ENCODE assay signal across 13 cellular contexts in the genomic region with DNA sequence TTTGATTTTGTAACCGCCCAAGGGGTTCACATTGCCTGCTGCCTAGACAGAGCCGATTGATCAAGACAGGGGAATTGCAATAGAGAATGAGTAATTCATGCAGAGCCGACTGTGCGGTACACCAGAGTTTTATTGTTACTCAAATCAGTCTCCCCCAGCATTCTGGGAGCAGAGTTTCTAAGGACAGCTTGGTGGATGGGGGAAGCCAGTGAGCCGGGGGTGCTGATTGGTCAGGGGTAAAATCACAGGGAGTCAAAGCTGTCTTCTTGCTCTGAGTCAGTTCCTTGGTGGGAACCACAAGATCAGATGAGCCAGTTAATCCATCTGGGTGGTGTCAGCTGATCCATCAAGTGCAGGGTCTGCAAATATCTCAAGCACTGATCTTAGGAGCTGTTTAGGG.
A peak's percentile ranks its signal among the peaks of the same experiment; 100 is the strongest.
DNase-seq lines count a peak whose midpoint lies in the region; ATAC-seq, FAIRE-seq and TF ChIP-seq lines count a peak whose summit lies in the region.
"Had no signal": no experiment of that assay in that cellular context is flagged by ENCODE, and none has a peak within 500 bp of the region (broad histone marks: within the 10 kb centered on the region; RNA-seq: fewer than 3 reads in every experiment).

No MANE protein-coding gene starts in this region.

- no TSS peak for BruUV-seq in HepG2 (replicated peaks; lab: Mats Ljungman, UMichigan)

- H3K79me2 ChIP-seq in HepG2 (ENCODE audit: insufficient read depth, low read length), result no peaks in the 10 kb centered on the region

- H3K9me3 ChIP-seq in endodermal cell (ENCODE audit: control insufficient read depth, low read length) (peaks cover 16% of the 10 kb centered on the region), kidney (ENCODE audit: control insufficient read depth in 1 of 2, low read length in 2 of 2) (no peaks in the 10 kb centered on the region), adrenal gland (replicated peaks in 1 of 3) (no peaks in the 10 kb centered on the region), HepG2 (ENCODE audit: low read length) (no peaks in the 10 kb centered on the region)

- peaks cover 6% of the 10 kb centered on the region for H3K4me1 Mint-ChIP-seq in activated CD4-positive, alpha-beta T cell treated with anti-CD3 and anti-CD28 coated beads, Interleukin-2, amount 10 ng/mL, durations not matched to agents 24 days and 14 days
- H3K4me1 Mint-ChIP-seq in endodermal cell, result peaks cover 13% of the 10 kb centered on the region
- H3K4me1 Mint-ChIP-seq: neural crest cell had no signal

- POLR2A ChIA-PET in HepG2 (lab: Yijun Ruan, JAX), result no interaction called here

- no peak overlapping the region for H3K27ac Mint-ChIP-seq in activated CD4-positive, alpha-beta T cell treated with anti-CD3 and anti-CD28 coated beads, Interleukin-2, amount 10 ng/mL, durations not matched to agents 24 days and 14 days
- peak overlapping the region; percentile 96 for H3K27ac Mint-ChIP-seq in endodermal cell

- no peak overlapping the region for H3K4me2 ChIP-seq in HepG2 (ENCODE audit: low read depth, low read length)
- H3K4me2 ChIP-seq: A549 had no signal

- TF ChIP-seq CTCF in endodermal cell (conservative IDR thresholded peaks at IDR 0.05) (no peak), kidney (IDR thresholded peaks at IDR 0.05; ENCODE audit: borderline replicate concordance, extremely low read depth, insufficient read depth) (no peak), adrenal gland (IDR thresholded peaks at IDR 0.05) (no peak), HepG2 (CRISPR knock-in tag; IDR thresholded peaks at IDR 0.05) (no peak)

- TF ChIP-seq EP300 in HepG2 (IDR thresholded peaks at IDR 0.05; ENCODE audit: low read depth in 2 of 2, low read length in 2 of 2) (no peak), HepG2 (CRISPR knock-in tag; IDR thresholded peaks at IDR 0.05; ENCODE audit: borderline replicate concordance) (no peak)

- no peak for ATAC-seq in HepG2
- ATAC-seq: A549 had no signal

- H3K4me3 Mint-ChIP-seq in activated CD4-positive, alpha-beta T cell treated with anti-CD3 and anti-CD28 coated beads, Interleukin-2, amount 10 ng/mL, durations not matched to agents 24 days and 14 days, result no peak overlapping the region
- H3K4me3 Mint-ChIP-seq in endodermal cell, result peak overlapping the region; percentile 22
- H3K4me3 Mint-ChIP-seq: neural crest cell had no signal

- peaks cover 2% of the 10 kb centered on the region for H3K27me3 Mint-ChIP-seq in activated CD4-positive, alpha-beta T cell treated with anti-CD3 and anti-CD28 coated beads, Interleukin-2, amount 10 ng/mL, durations not matched to agents 24 days and 14 days
- H3K27me3 Mint-ChIP-seq in endodermal cell (ENCODE audit: insufficient read depth), result no peaks in the 10 kb centered on the region

- WGBS in endodermal cell (ENCODE audit: insufficient coverage in 1 of 2, insufficient read length in 1 of 2), 2 experiments, result 71 to 79% methylated on average over 4 to 5 of the region's 5 CpGs
- 81 to 95% (median 91%) methylated on average over 5 of the region's 5 CpGs for WGBS in adrenal gland, 4 donors
- WGBS in HepG2 (ENCODE audit: low lambda C conversion rate), result 44% methylated on average over 5 of the region's 5 CpGs

- H3K36me3 Mint-ChIP-seq in activated CD4-positive, alpha-beta T cell treated with anti-CD3 and anti-CD28 coated beads, Interleukin-2, amount 10 ng/mL, durations not matched to agents 24 days and 14 days (ENCODE audit: low read depth), result peaks cover 3% of the 10 kb centered on the region
- no peaks in the 10 kb centered on the region for H3K36me3 Mint-ChIP-seq in endodermal cell (ENCODE audit: low read depth)

- in situ Hi-C loops in HepG2 (cut with HindIII; ENCODE audit: extremely low pct_ligation_motif_present, low pct_unique_long_range_greater_than_20kb), result no loop called here

- no peaks in the 10 kb centered on the region for H3K36me3 ChIP-seq in endodermal cell (ENCODE audit: control insufficient read depth, insufficient read depth, low read length)
- H3K36me3 ChIP-seq in kidney (ENCODE audit: control insufficient read depth in 1 of 2, insufficient read depth in 2 of 2, low read length in 2 of 2), result no peaks in the 10 kb centered on the region
- H3K36me3 ChIP-seq in adrenal gland (replicated peaks in 1 of 2), result no peaks in the 10 kb centered on the region
- no peaks in the 10 kb centered on the region for H3K36me3 ChIP-seq in HepG2 (replicated peaks in 1 of 2; ENCODE audit: control insufficient read depth in 1 of 2, insufficient read depth in 2 of 2, low read length in 2 of 2)

- no peak overlapping the region for H3K4me3 ChIP-seq in endodermal cell (ENCODE audit: low read length)
- H3K4me3 ChIP-seq in kidney (ENCODE audit: low read length in 2 of 2), result no peak overlapping the region
- no peak overlapping the region for H3K4me3 ChIP-seq in adrenal gland
- no peak overlapping the region for H3K4me3 ChIP-seq in HepG2 (replicated peaks in 1 of 3; ENCODE audit: insufficient read depth in 1 of 3, low read depth in 2 of 3, low read length in 3 of 3)
- H3K4me3 ChIP-seq: A549 had no signal

- no peak for TF ChIP-seq RAD21 in HepG2 (CRISPR knock-in tag; IDR thresholded peaks at IDR 0.05)

- CTCF ChIA-PET in HepG2 (lab: Yijun Ruan, JAX; ENCODE audit: low intra/inter-chr PET ratio, low total read pairs), result no interaction called here

- peak overlapping the region; percentile 1 for H3K9ac ChIP-seq in endodermal cell (ENCODE audit: extremely low read depth, low read length, poor library complexity, severe bottlenecking)
- no peak overlapping the region for H3K9ac ChIP-seq in kidney (ENCODE audit: low read length in 2 of 2)
- no peak overlapping the region for H3K9ac ChIP-seq in HepG2 (ENCODE audit: insufficient read depth, low read depth, low read length)

- no peak overlapping the region for H3K27ac ChIP-seq in endodermal cell (ENCODE audit: low read depth, low read length)
- H3K27ac ChIP-seq in kidney (ENCODE audit: low read depth in 2 of 2, low read length in 2 of 2), result no peak overlapping the region
- H3K27ac ChIP-seq in adrenal gland, result no peak overlapping the region
- no peak overlapping the region for H3K27ac ChIP-seq in HepG2 (ENCODE audit: extremely low read length, insufficient read depth, low read length)
- H3K27ac ChIP-seq: A549 had no signal

- H4K20me1 ChIP-seq in HepG2 (ENCODE audit: insufficient read depth, low read length), result no peaks in the 10 kb centered on the region

- H3K27me3 ChIP-seq in endodermal cell (ENCODE audit: control insufficient read depth, insufficient read depth, low read length, poor library complexity, severe bottlenecking) (no peaks in the 10 kb centered on the region), adrenal gland (no peaks in the 10 kb centered on the region), HepG2 (ENCODE audit: control insufficient read depth in 1 of 2, insufficient read depth in 2 of 2, low read length in 2 of 2) (peaks cover under 1 to 2% of the 10 kb centered on the region in 2 experiments; a peak in 3 of 5 replicates)

- TF ChIP-seq POLR2A in adrenal gland (IDR thresholded peaks at IDR 0.05), result no peak
- no peak for TF ChIP-seq POLR2A in HepG2 (IDR thresholded peaks at IDR 0.05; ENCODE audit: insufficient read depth in 1 of 2, low read depth in 2 of 2, low read length in 2 of 2)

- intact Hi-C loops in activated CD4-positive, alpha-beta T cell treated with anti-CD3 and anti-CD28 coated beads, Interleukin-2, amount 10 ng/mL, durations not matched to agents 24 days and 14 days (cut with micrococcal nuclease), result loop anchor here (1.0 kb wide), 1 partner anchor 9 kb away; no protein-coding TSS in a partner anchor
- intact Hi-C loops in kidney (cut with DNase I), result no loop called here
- intact Hi-C loops in adrenal gland (cut with DNase I), result no loop called here
- intact Hi-C loops in HepG2 (cut with micrococcal nuclease; ENCODE audit: unreplicated experiment), result no loop called here

- peak; percentile 18 to 32 for DNase-seq in activated CD4-positive, alpha-beta T cell treated with anti-CD3 and anti-CD28 coated beads for 24 hours (ENCODE audit: low read depth in 2 of 2)
- DNase-seq in activated CD4-positive, alpha-beta T cell treated with anti-CD3 and anti-CD28 coated beads, Interleukin-2, amount 50 U/mL, for 1 hour, result no peak
- peak; percentile 70 for DNase-seq in activated CD4-positive, alpha-beta T cell treated with anti-CD3 and anti-CD28 coated beads, Interleukin-2, amount 10 ng/mL, durations not matched to agents 24 days and 14 days
- DNase-seq in endodermal cell, result no peak
- DNase-seq in stimulated activated CD8-positive, alpha-beta memory T cell treated with anti-CD3 and anti-CD28 coated beads, Interleukin-7, amount 100 ng/mL, for 24 hours (ENCODE audit: low read depth), result peak; percentile 19
- no peak for DNase-seq in kidney
- DNase-seq in adrenal gland, result no peak
- no peak for DNase-seq in HepG2 (ENCODE audit: low spot score)
- DNase-seq: dermis blood vessel endothelial cell, DMS79 treated with DMSO at 0.1 percent for 48 hours, NCI-H2107 had no signal

- no peak overlapping the region for H2AFZ ChIP-seq in HepG2 (ENCODE audit: low read length)

- H3K9me3 Mint-ChIP-seq in activated CD4-positive, alpha-beta T cell treated with anti-CD3 and anti-CD28 coated beads, Interleukin-2, amount 10 ng/mL, durations not matched to agents 24 days and 14 days, result peaks cover 10% of the 10 kb centered on the region
- H3K9me3 Mint-ChIP-seq in endodermal cell, result peaks cover 19% of the 10 kb centered on the region

- no peak for FAIRE-seq in kidney (lab: Jason Lieb, UNC)
- no peak for FAIRE-seq in HepG2 (lab: Jason Lieb, UNC)
- FAIRE-seq: A549 had no signal

- H3K4me1 ChIP-seq in endodermal cell (ENCODE audit: control insufficient read depth, insufficient read depth, low read length) (no peaks in the 10 kb centered on the region), kidney (ENCODE audit: control insufficient read depth in 1 of 2, insufficient read depth in 1 of 2, low read depth in 1 of 2, low read length in 2 of 2) (no peaks in the 10 kb centered on the region), adrenal gland (replicated peaks in 1 of 2) (no peaks in the 10 kb centered on the region), HepG2 (ENCODE audit: insufficient read depth, low read length) (no peaks in the 10 kb centered on the region)
- H3K4me1 ChIP-seq: A549 had no signal

TF ChIP-seq in HepG2, 621 proteins besides CTCF, POLR2A, EP300 and RAD21:
- no peak for TF ChIP-seq ZNF160 (CRISPR knock-in tag; IDR thresholded peaks at IDR 0.05)
- TF ChIP-seq ZNF629 (CRISPR knock-in tag; conservative IDR thresholded peaks at IDR 0.05), result no peak
- no peak for TF ChIP-seq ZFP41 (CRISPR knock-in tag; IDR thresholded peaks at IDR 0.05; ENCODE audit: borderline replicate concordance)
- no peak for TF ChIP-seq ZNF563 (CRISPR knock-in tag; IDR thresholded peaks at IDR 0.05)
- no peak for TF ChIP-seq FOXM1 (CRISPR knock-in tag; IDR thresholded peaks at IDR 0.05)

Comparison
In these comparisons a context has a peak if more than half of its experiments do, and no peak if none do; other contexts are left out.
1. DNase-seq: peak in activated CD4-positive, alpha-beta T cell treated with anti-CD3 and anti-CD28 coated beads for 24 hours (2 of 2), activated CD4-positive, alpha-beta T cell treated with anti-CD3 and anti-CD28 coated beads, Interleukin-2, amount 10 ng/mL, durations not matched to agents 24 days and 14 days (single experiment) and stimulated activated CD8-positive, alpha-beta memory T cell treated with anti-CD3 and anti-CD28 coated beads, Interleukin-7, amount 100 ng/mL, for 24 hours (single experiment); none in activated CD4-positive, alpha-beta T cell treated with anti-CD3 and anti-CD28 coated beads, Interleukin-2, amount 50 U/mL, for 1 hour (single experiment), endodermal cell (single experiment), kidney (single experiment), adrenal gland (0 of 7) and HepG2 (single experiment).